Comparison of ENCODE assay signal across 14 cellular contexts in genomic region chr1:202069670-202070069, GRCh38.
A peak's percentile ranks its signal among the peaks of the same experiment; 100 is the strongest.
DNase-seq lines count a peak whose midpoint lies in the region; ATAC-seq lines count a peak whose summit lies in the region.
"Had no signal": no experiment of that assay in that cellular context is flagged by ENCODE, and none has a peak within 500 bp of the region (broad histone marks: within the 10 kb centered on the region; RNA-seq: fewer than 3 reads in every experiment).

No MANE protein-coding gene starts in this region.

- no peak for ATAC-seq in GM21526 (IDR thresholded peaks at IDR 0.05; ENCODE audit: low FRiP score, unreplicated experiment)
- no peak for ATAC-seq in GM18873 (IDR thresholded peaks at IDR 0.05; ENCODE audit: low FRiP score, unreplicated experiment)
- ATAC-seq: gastroesophageal sphincter; naive thymus-derived CD4-positive, alpha-beta T cell had no signal

- DNase-seq in DMS153 (lab: John Stamatoyannopoulos, UW) (peak; percentile 97), NCI-H146 (lab: John Stamatoyannopoulos, UW) (peak; percentile 96), NCI-H748 (lab: John Stamatoyannopoulos, UW; ENCODE audit: unreplicated experiment) (peak; percentile 86), iPS-NIHi7 (ENCODE audit: extremely low spot score) (peak; percentile 8), superior temporal gyrus (ENCODE audit: extremely low spot score) (no peak)
- DNase-seq: activated gamma-delta T cell; anterior cingulate cortex; Kasumi-1; naive thymus-derived CD4-positive, alpha-beta T cell; NCI-H446; stimulated activated CD4-positive, alpha-beta T cell treated with anti-CD3 and anti-CD28 coated beads, Interleukin-15, amount 100 ng/mL, for 24 hours had no signal
